6 cellular contexts compared by ENCODE assay signal in genomic region chr18:61727794-61728193, GRCh38.
A peak's percentile ranks its signal among the peaks of the same experiment; 100 is the strongest.
DNase-seq lines count a peak whose midpoint lies in the region; ATAC-seq, FAIRE-seq and TF ChIP-seq lines count a peak whose summit lies in the region.
"Not testable (repeated sequence)": the region's sequence is repeated elsewhere in the genome, so short reads cannot be mapped to it uniquely, and the experiment has no call there.

No MANE protein-coding gene starts in this region.

- H3K9me3 ChIP-seq in A549; GM23248 (ENCODE audit: low read depth); SJSA1 (replicated peaks): not testable (repeated sequence)

- TF ChIP-seq CTCF in A549 (IDR thresholded peaks at IDR 0.05); brain microvascular endothelial cell (IDR thresholded peaks at IDR 0.05; ENCODE audit: low read depth, low read length, missing control alignments); epithelial cell of esophagus (IDR thresholded peaks at IDR 0.05; ENCODE audit: insufficient read depth, low read depth, low read length, missing control alignments); osteocyte (IDR thresholded peaks at IDR 0.05): not testable (repeated sequence)

- not testable (repeated sequence) for H3K9me2 ChIP-seq in GM23248 (ENCODE audit: insufficient read depth)

- H3K4me1 ChIP-seq in A549: not testable (repeated sequence)
- H3K4me1 ChIP-seq in GM23248 (ENCODE audit: insufficient read depth) (peaks cover 31% of the 10 kb centered on the region), SJSA1 (replicated peaks) (peaks cover 16% of the 10 kb centered on the region)

- not testable (repeated sequence) for H3K4me3 Mint-ChIP-seq in osteocyte (ENCODE audit: unreplicated experiment)

- CTCF ChIA-PET in A549 (lab: Yijun Ruan, JAX): not testable (repeated sequence)

- H3K27me3 Mint-ChIP-seq in osteocyte (ENCODE audit: unreplicated experiment): not testable (repeated sequence)

- TF ChIP-seq POLR2A in A549 (IDR thresholded peaks at IDR 0.05; ENCODE audit: low read length): not testable (repeated sequence)

- FAIRE-seq in A549 (lab: Jason Lieb, UNC): not testable (repeated sequence)

- in situ Hi-C loops in GM23248 (cut with MboI); brain microvascular endothelial cell (cut with HindIII; ENCODE audit: low pct_ligation_motif_present, low sequenced_read_pairs): not testable (repeated sequence)

- ATAC-seq in A549: not testable (repeated sequence)

- 13% methylated on average over 3 of the region's 3 CpGs for WGBS in A549 (ENCODE audit: missing lambda C conversion rate)
- 94 to 97% methylated on average over 3 of the region's 3 CpGs for WGBS in GM23248 (ENCODE audit: low coverage in 1 of 2, low lambda C conversion rate in 2 of 2, missing lambda C conversion rate in 2 of 2), 2 experiments

- not testable (repeated sequence) for TF ChIP-seq RAD21 in A549 (conservative IDR thresholded peaks at IDR 0.05 in 1 of 2, IDR thresholded peaks at IDR 0.05 in 1 of 2)

- not testable (repeated sequence) for H3K9ac ChIP-seq in GM23248

- not testable (repeated sequence) for H3K4me3 ChIP-seq in A549; GM23248; SJSA1; brain microvascular endothelial cell (ENCODE audit: low read depth, low read length); epithelial cell of esophagus (ENCODE audit: low read length)

- POLR2A ChIA-PET in A549 (lab: Yijun Ruan, JAX): not testable (repeated sequence)

- not testable (repeated sequence) for H2AFZ ChIP-seq in GM23248

- not testable (repeated sequence) for H3K36me3 Mint-ChIP-seq in osteocyte (ENCODE audit: unreplicated experiment)

- H3K4me2 ChIP-seq in A549; GM23248 (ENCODE audit: unreplicated experiment): not testable (repeated sequence)

- not testable (repeated sequence) for H3K79me2 ChIP-seq in GM23248 (ENCODE audit: insufficient read depth)

- DNase-seq in A549 (ENCODE audit: low read depth in 1 of 2, low spot score in 1 of 2); SJSA1 (ENCODE audit: low read depth in 1 of 2, low spot score in 2 of 2); brain microvascular endothelial cell; osteocyte (ENCODE audit: extremely low spot score, unreplicated experiment): not testable (repeated sequence)
- DNase-seq in GM23248 (peak; percentile 48), epithelial cell of esophagus (ENCODE audit: low read depth) (peak; percentile 25)

- not testable (repeated sequence) for TF ChIP-seq EP300 in A549 (IDR thresholded peaks at IDR 0.05)

- H4K20me1 ChIP-seq in GM23248 (ENCODE audit: insufficient read depth): not testable (repeated sequence)

- H3F3A ChIP-seq in GM23248 (ENCODE audit: insufficient read depth): peaks cover 16% of the 10 kb centered on the region

- H3K4me1 Mint-ChIP-seq in osteocyte (ENCODE audit: unreplicated experiment): peaks cover 19% of the 10 kb centered on the region

- H3K27ac Mint-ChIP-seq in osteocyte (ENCODE audit: unreplicated experiment): peak overlapping the region; percentile 1

- not testable (repeated sequence) for H3K9me3 Mint-ChIP-seq in osteocyte (ENCODE audit: unreplicated experiment)

- not testable (repeated sequence) for H3K36me3 ChIP-seq in GM23248 (ENCODE audit: low read depth); SJSA1; brain microvascular endothelial cell (replicated peaks)

- not testable (repeated sequence) for H3K27ac ChIP-seq in A549
- H3K27ac ChIP-seq in GM23248 (peak overlapping the region; percentile 57), SJSA1 (peak overlapping the region; percentile 14; the same call in 1 of the 2 replicates), brain microvascular endothelial cell (peak overlapping the region; percentile 36)

- not testable (repeated sequence) for H3K27me3 ChIP-seq in GM23248 (replicated peaks; ENCODE audit: insufficient read depth); SJSA1 (replicated peaks); brain microvascular endothelial cell (replicated peaks)

TF ChIP-seq in A549, 52 proteins besides CTCF, POLR2A, EP300 and RAD21:
- peak; percentile 35 for TF ChIP-seq ZC3H11A (IDR thresholded peaks at IDR 0.05)
